30 cellular contexts compared by ENCODE assay signal in the genomic region with DNA sequence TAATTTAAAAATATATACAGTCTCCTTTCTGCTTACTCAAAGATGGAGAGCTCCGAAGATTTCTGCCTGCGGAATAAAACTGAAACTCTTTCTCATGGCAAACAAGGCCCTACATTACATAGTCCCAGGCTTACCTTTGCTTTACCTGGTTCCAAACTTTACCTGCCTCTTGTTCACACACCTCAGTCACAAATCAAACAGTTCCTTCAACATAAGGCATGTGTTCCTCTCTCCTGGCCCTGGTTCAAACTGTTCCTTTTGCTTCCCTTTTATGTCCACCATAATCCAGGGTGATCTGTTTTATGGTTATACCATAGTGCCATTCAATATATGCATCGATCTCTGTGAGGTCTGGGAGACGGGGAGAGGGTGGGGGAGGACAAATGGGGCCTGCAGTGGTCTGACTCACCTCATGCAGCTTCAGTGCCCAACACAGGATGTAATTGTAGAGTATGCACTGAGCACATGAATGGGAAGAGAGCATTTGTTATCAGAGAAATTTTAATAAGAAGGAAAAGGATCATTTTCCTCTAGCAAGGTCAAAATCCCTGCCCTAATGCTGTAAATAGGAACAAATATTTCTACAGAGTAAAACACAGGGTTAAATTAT.
DNase-seq lines count a peak whose midpoint lies in the region; ATAC-seq, FAIRE-seq and TF ChIP-seq lines count a peak whose summit lies in the region.
"Had no signal": no experiment of that assay in that cellular context is flagged by ENCODE, and none has a peak within 500 bp of the region (broad histone marks: within the 10 kb centered on the region; RNA-seq: fewer than 3 reads in every experiment).

No MANE protein-coding gene starts in this region.

- H2AK5ac ChIP-seq in mesenchymal stem cell (ENCODE audit: low read length, severe bottlenecking) = no peak overlapping the region

- DNase-seq in NCI-H2171 treated with DMSO at 0.1 percent for 48 hours (lab: John Stamatoyannopoulos, UW) (peak; percentile 65), NCI-H2171 (lab: John Stamatoyannopoulos, UW) (no peak), HTR-8/SVneo (ENCODE audit: insufficient read length, low spot score) (no peak), astrocyte of the spinal cord (ENCODE audit: low read depth, low spot score) (peak; percentile 26), mesenchymal stem cell (peak; percentile 20)
- DNase-seq in CD4-positive, alpha-beta memory T cell = no peak
- no peak for DNase-seq in naive thymus-derived CD4-positive, alpha-beta T cell
- DNase-seq: activated CD4-positive, alpha-beta T cell treated with anti-CD3 and anti-CD28 coated beads, Interleukin-2, amount 10 ng/mL, durations not matched to agents 7 days and 5 days; activated naive CD4-positive, alpha-beta T cell treated with Interleukin-2 at 50 U/mL for 16 hours; activated T-cell treated with anti-CD3 and anti-CD28 coated beads, Interleukin-2, amount 50 U/mL, for 72 hours; midbrain; NCI-H1436 treated with DMSO at 0.1 percent for 48 hours; NCI-H526; ovary; Peyer's patch; spleen; stimulated activated CD4-positive, alpha-beta T cell treated with anti-CD3 and anti-CD28 coated beads, Interleukin-2, amount 100 ng/mL, for 48 hours; uterus had no signal

- H2BK12ac ChIP-seq in mesenchymal stem cell (ENCODE audit: low read length in 2 of 2) = no peak overlapping the region

- peaks cover 0 to 6% (median 0%) of the 10 kb centered on the region in 8 donors for H3K9me3 Mint-ChIP-seq in CD4-positive, alpha-beta memory T cell
- peaks cover 0 to 6% (median 2%) of the 10 kb centered on the region in 11 donors for H3K9me3 Mint-ChIP-seq in naive thymus-derived CD4-positive, alpha-beta T cell
- H3K9me3 Mint-ChIP-seq: activated CD4-positive, alpha-beta T cell treated with anti-CD3 and anti-CD28 coated beads, Interleukin-2, amount 10 ng/mL, durations not matched to agents 7 days and 5 days; dendritic cell treated with granulocyte-macrophage colony-stimulating factor and Interleukin-4, amounts not matched to agents 40 ng/mL and 50 ng/mL, for 4 days; nephron; stimulated activated memory B cell treated with anti-CD40 and anti-IgM and Interleukin-4, amounts not matched to agents 10 μg/mL and 1 μg/mL and 100 μg/mL, for 72 hours had no signal

- H3K4me1 ChIP-seq in mesenchymal stem cell (ENCODE audit: control insufficient read depth, insufficient read depth, low read depth, low read length) = peaks cover 17% of the 10 kb centered on the region
- no peaks in the 10 kb centered on the region for H3K4me1 ChIP-seq in CD4-positive, alpha-beta memory T cell (ENCODE audit: insufficient read depth, low read length)
- no peaks in the 10 kb centered on the region for H3K4me1 ChIP-seq in naive thymus-derived CD4-positive, alpha-beta T cell (ENCODE audit: control insufficient read depth in 2 of 2, insufficient read depth in 2 of 2, low read length in 2 of 2)
- H3K4me1 ChIP-seq: spleen, uterus had no signal

- H3K14ac ChIP-seq in mesenchymal stem cell (ENCODE audit: low read length in 2 of 2) = no peak overlapping the region

- H3K36me3 Mint-ChIP-seq in CD4-positive, alpha-beta memory T cell = no peaks in the 10 kb centered on the region
- H3K36me3 Mint-ChIP-seq in naive thymus-derived CD4-positive, alpha-beta T cell = no peaks in the 10 kb centered on the region
- H3K36me3 Mint-ChIP-seq: stimulated activated memory B cell treated with anti-CD40 and anti-IgM and Interleukin-4, amounts not matched to agents 10 μg/mL and 1 μg/mL and 100 μg/mL, for 72 hours had no signal

- H3K36me3 ChIP-seq in mesenchymal stem cell (ENCODE audit: control insufficient read depth in 1 of 2, insufficient read depth in 2 of 2, low read depth in 1 of 2, low read length in 2 of 2) = no peaks in the 10 kb centered on the region
- H3K36me3 ChIP-seq in CD4-positive, alpha-beta memory T cell (ENCODE audit: insufficient read depth, low read length) = no peaks in the 10 kb centered on the region
- H3K36me3 ChIP-seq in naive thymus-derived CD4-positive, alpha-beta T cell (ENCODE audit: control insufficient read depth in 2 of 3, insufficient read depth in 3 of 3, low read length in 3 of 3) = no peaks in the 10 kb centered on the region
- H3K36me3 ChIP-seq: ovary, Peyer's patch, spleen, suprapubic skin, uterus had no signal

- ATAC-seq in naive thymus-derived CD4-positive, alpha-beta T cell = no peak
- ATAC-seq in HG02642 (IDR thresholded peaks at IDR 0.05; ENCODE audit: poor library complexity, unreplicated experiment) = no peak
- ATAC-seq: A549; activated T-cell treated with anti-CD3 and anti-CD28 coated beads, Interleukin-2, amount 50 U/mL, for 72 hours; K562; stimulated activated memory B cell treated with anti-CD40 and anti-IgM and Interleukin-4, amounts not matched to agents 10 μg/mL and 1 μg/mL and 100 μg/mL, for 72 hours had no signal

- H3K4me1 Mint-ChIP-seq in CD4-positive, alpha-beta memory T cell = no peaks in the 10 kb centered on the region
- H3K4me1 Mint-ChIP-seq in naive thymus-derived CD4-positive, alpha-beta T cell = no peaks in the 10 kb centered on the region
- H3K4me1 Mint-ChIP-seq: activated CD4-positive, alpha-beta T cell treated with anti-CD3 and anti-CD28 coated beads, Interleukin-2, amount 10 ng/mL, durations not matched to agents 7 days and 5 days; B cell; stimulated activated memory B cell treated with anti-CD40 and anti-IgM and Interleukin-4, amounts not matched to agents 10 μg/mL and 1 μg/mL and 100 μg/mL, for 72 hours had no signal

- no peaks in the 10 kb centered on the region for H3K9me3 ChIP-seq in mesenchymal stem cell (ENCODE audit: control insufficient read depth, low read length)
- no peaks in the 10 kb centered on the region for H3K9me3 ChIP-seq in CD4-positive, alpha-beta memory T cell (ENCODE audit: control insufficient read depth in 1 of 2, low read length in 2 of 2)
- H3K9me3 ChIP-seq in naive thymus-derived CD4-positive, alpha-beta T cell (ENCODE audit: control insufficient read depth in 2 of 3, low read length in 3 of 3) = no peaks in the 10 kb centered on the region
- H3K9me3 ChIP-seq: A549, ovary, Peyer's patch, spleen, suprapubic skin, uterus had no signal

- H2BK15ac ChIP-seq in mesenchymal stem cell (ENCODE audit: low read depth, poor library complexity, severe bottlenecking) = no peak overlapping the region

- TF ChIP-seq CTCF in astrocyte of the spinal cord (IDR thresholded peaks at IDR 0.05; ENCODE audit: low read depth, low read length) = no peak

- H2BK120ac ChIP-seq in mesenchymal stem cell (ENCODE audit: low read depth, low read length) = no peak overlapping the region

- FAIRE-seq in HTR-8/SVneo (lab: Jason Lieb, UNC) = peak; percentile 36
- FAIRE-seq: A549, endometrium, GM19239, K562 had no signal

- in situ Hi-C loops in astrocyte of the spinal cord (cut with HindIII; ENCODE audit: low sequenced_read_pairs) = no loop called here

- no peak overlapping the region for H3K27ac ChIP-seq in mesenchymal stem cell (ENCODE audit: low read length, poor library complexity, severe bottlenecking)
- no peak overlapping the region for H3K27ac ChIP-seq in CD4-positive, alpha-beta memory T cell (ENCODE audit: low read depth, low read length)
- no peak overlapping the region for H3K27ac ChIP-seq in naive thymus-derived CD4-positive, alpha-beta T cell (ENCODE audit: low read depth, low read length)
- H3K27ac ChIP-seq: A549, ovary, Peyer's patch, SK-N-MC, spleen, suprapubic skin, uterus, VCaP had no signal

- H2BK5ac ChIP-seq in mesenchymal stem cell (ENCODE audit: low read depth, low read length, poor library complexity, severe bottlenecking) = no peak overlapping the region

- H3K4ac ChIP-seq in mesenchymal stem cell (ENCODE audit: low read depth in 1 of 2, low read length in 2 of 2) = no peak overlapping the region

- H2AFZ ChIP-seq in mesenchymal stem cell (ENCODE audit: low read depth, low read length) = no peak overlapping the region

- peak overlapping the region in 1 of 2 experiments; percentile 72 for H3K18ac ChIP-seq in mesenchymal stem cell (ENCODE audit: low read depth in 1 of 2, low read length in 2 of 2)

- H3K23ac ChIP-seq in mesenchymal stem cell (ENCODE audit: low read length in 2 of 2) = no peak overlapping the region

- H3K79me1 ChIP-seq in mesenchymal stem cell (replicated peaks; ENCODE audit: low read length, poor library complexity, severe bottlenecking) = no peaks in the 10 kb centered on the region

- H4K91ac ChIP-seq in mesenchymal stem cell (ENCODE audit: low read length) = no peak overlapping the region

- POLR2A ChIA-PET in CD4-positive, alpha-beta memory T cell (lab: Charles Lee; ENCODE audit: partially characterized antibody) = no interaction called here
- POLR2A ChIA-PET in naive thymus-derived CD4-positive, alpha-beta T cell (lab: Charles Lee) = no interaction called here

- no peak overlapping the region for H3K4me2 ChIP-seq in mesenchymal stem cell (ENCODE audit: low read length, poor library complexity, severe bottlenecking)
- H3K4me2 ChIP-seq: A549 had no signal

- intact Hi-C loops in CD4-positive, alpha-beta memory T cell (cut with micrococcal nuclease) = no loop called here
- intact Hi-C loops in naive thymus-derived CD4-positive, alpha-beta T cell (cut with micrococcal nuclease) = no loop called here

- CTCF ChIA-PET in CD4-positive, alpha-beta memory T cell (lab: Charles Lee; ENCODE audit: partially characterized antibody) = no interaction called here
- CTCF ChIA-PET in naive thymus-derived CD4-positive, alpha-beta T cell (lab: Charles Lee) = no interaction called here

- no peak overlapping the region for H3K27ac Mint-ChIP-seq in CD4-positive, alpha-beta memory T cell
- H3K27ac Mint-ChIP-seq in naive thymus-derived CD4-positive, alpha-beta T cell = no peak overlapping the region
- H3K27ac Mint-ChIP-seq: activated CD4-positive, alpha-beta T cell treated with anti-CD3 and anti-CD28 coated beads, Interleukin-2, amount 10 ng/mL, durations not matched to agents 7 days and 5 days; activated T-cell treated with anti-CD3 and anti-CD28 coated beads, Interleukin-2, amount 50 U/mL, for 72 hours; B cell; dendritic cell treated with granulocyte-macrophage colony-stimulating factor and Interleukin-4, amounts not matched to agents 40 ng/mL and 50 ng/mL, for 4 days; nephron; stimulated activated memory B cell treated with anti-CD40 and anti-IgM and Interleukin-4, amounts not matched to agents 10 μg/mL and 1 μg/mL and 100 μg/mL, for 72 hours had no signal

- H3K4me3 Mint-ChIP-seq in CD4-positive, alpha-beta memory T cell = no peak overlapping the region
- no peak overlapping the region for H3K4me3 Mint-ChIP-seq in naive thymus-derived CD4-positive, alpha-beta T cell
- H3K4me3 Mint-ChIP-seq: activated CD4-positive, alpha-beta T cell treated with anti-CD3 and anti-CD28 coated beads, Interleukin-2, amount 10 ng/mL, durations not matched to agents 7 days and 5 days; activated T-cell treated with anti-CD3 and anti-CD28 coated beads, Interleukin-2, amount 50 U/mL, for 72 hours; B cell; dendritic cell treated with granulocyte-macrophage colony-stimulating factor and Interleukin-4, amounts not matched to agents 40 ng/mL and 50 ng/mL, for 4 days; nephron; stimulated activated memory B cell treated with anti-CD40 and anti-IgM and Interleukin-4, amounts not matched to agents 10 μg/mL and 1 μg/mL and 100 μg/mL, for 72 hours had no signal

- H3K27me3 Mint-ChIP-seq in CD4-positive, alpha-beta memory T cell = no peaks in the 10 kb centered on the region
- peaks cover 0 to 8% (median 4%) of the 10 kb centered on the region in 5 donors for H3K27me3 Mint-ChIP-seq in naive thymus-derived CD4-positive, alpha-beta T cell
- H3K27me3 Mint-ChIP-seq: activated CD4-positive, alpha-beta T cell treated with anti-CD3 and anti-CD28 coated beads, Interleukin-2, amount 10 ng/mL, durations not matched to agents 7 days and 5 days; B cell; dendritic cell treated with granulocyte-macrophage colony-stimulating factor and Interleukin-4, amounts not matched to agents 40 ng/mL and 50 ng/mL, for 4 days; stimulated activated memory B cell treated with anti-CD40 and anti-IgM and Interleukin-4, amounts not matched to agents 10 μg/mL and 1 μg/mL and 100 μg/mL, for 72 hours had no signal

- H3K4me3 ChIP-seq in astrocyte of the spinal cord (ENCODE audit: low read depth, low read length) (no peak overlapping the region), mesenchymal stem cell (ENCODE audit: insufficient read depth in 1 of 2, low read depth in 1 of 2, low read length in 2 of 2) (no peak overlapping the region)
- no peak overlapping the region for H3K4me3 ChIP-seq in CD4-positive, alpha-beta memory T cell (ENCODE audit: low read length in 2 of 2)
- no peak overlapping the region for H3K4me3 ChIP-seq in naive thymus-derived CD4-positive, alpha-beta T cell (ENCODE audit: low read length)
- H3K4me3 ChIP-seq: A549, K562, ovary, Peyer's patch, SK-N-MC, spleen, suprapubic skin, uterus had no signal

- no peak overlapping the region for H4K8ac ChIP-seq in mesenchymal stem cell (ENCODE audit: low read length)

- no peak overlapping the region for H3K9ac ChIP-seq in mesenchymal stem cell (ENCODE audit: low read length)

- WGBS in mesenchymal stem cell = 65% methylated on average over 4 of the region's 4 CpGs

- no peaks in the 10 kb centered on the region for H3K27me3 ChIP-seq in mesenchymal stem cell (ENCODE audit: control insufficient read depth in 1 of 2, insufficient read depth in 1 of 2, low read length in 2 of 2)
- no peaks in the 10 kb centered on the region for H3K27me3 ChIP-seq in CD4-positive, alpha-beta memory T cell (ENCODE audit: insufficient read depth, low read length)
- no peaks in the 10 kb centered on the region for H3K27me3 ChIP-seq in naive thymus-derived CD4-positive, alpha-beta T cell (ENCODE audit: control insufficient read depth in 2 of 2, insufficient read depth in 2 of 2, low read length in 2 of 2)
- H3K27me3 ChIP-seq: ovary, Peyer's patch, spleen, suprapubic skin, uterus had no signal

Comparison
In these comparisons a context has a peak if more than half of its experiments do, and no peak if none do; other contexts are left out.
1. DNase-seq: peak in NCI-H2171 treated with DMSO at 0.1 percent for 48 hours (single experiment), astrocyte of the spinal cord (single experiment) and mesenchymal stem cell (single experiment); none in NCI-H2171 (single experiment), HTR-8/SVneo (single experiment), CD4-positive, alpha-beta memory T cell (0 of 5) and naive thymus-derived CD4-positive, alpha-beta T cell (0 of 9).